ENCODE assay signal across 16 cellular contexts in the genomic region with DNA sequence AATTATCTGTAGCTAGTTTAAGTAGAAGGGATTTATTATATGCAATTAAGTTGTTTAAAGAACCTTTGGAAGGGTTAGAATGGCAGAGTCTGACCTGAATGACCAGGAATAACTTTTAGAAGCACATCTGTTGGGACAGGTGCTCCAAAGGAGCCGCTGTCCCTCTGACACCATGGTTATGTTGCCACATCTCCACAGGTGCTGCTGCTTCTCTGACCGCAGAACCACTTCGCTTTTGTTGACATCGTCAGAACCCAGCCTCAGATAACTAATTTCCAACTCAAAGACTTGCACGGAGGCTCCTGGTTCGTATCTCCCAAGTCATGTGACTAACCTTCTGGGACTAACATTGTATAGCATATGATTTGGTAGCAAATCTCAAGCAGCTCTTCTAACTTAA. TPM values are rescaled to one million over a fixed set of nuclear protein-coding genes. Genes with fewer than 3 reads are reported as not detected.
DNase-seq lines count a peak whose midpoint lies in the region; TF ChIP-seq lines count a peak whose summit lies in the region.
"Not testable (repeated sequence)": the region's sequence is repeated elsewhere in the genome, so short reads cannot be mapped to it uniquely, and the experiment has no call there.
"Had no signal": no experiment of that assay in that cellular context is flagged by ENCODE, and none has a peak within 500 bp of the region (broad histone marks: within the 10 kb centered on the region; RNA-seq: fewer than 3 reads in every experiment).

No MANE protein-coding gene starts in this region.

- H3K27me3 Mint-ChIP-seq in CD4-positive, alpha-beta memory T cell: not testable (repeated sequence)

- not testable (repeated sequence) for H3K36me3 ChIP-seq in CD4-positive, alpha-beta memory T cell (ENCODE audit: insufficient read depth, low read length); PC-9 (ENCODE audit: low read depth)

- TF ChIP-seq CTCF in PC-9 (conservative IDR thresholded peaks at IDR 0.05): not testable (repeated sequence)

- POLR2A ChIA-PET in CD4-positive, alpha-beta memory T cell (lab: Charles Lee; ENCODE audit: partially characterized antibody); PC-9 (lab: Charles Lee; ENCODE audit: unreplicated experiment): not testable (repeated sequence)

- CTCF ChIA-PET in CD4-positive, alpha-beta memory T cell (lab: Charles Lee; ENCODE audit: partially characterized antibody); PC-9 (lab: Charles Lee): not testable (repeated sequence)

- H3K79me2 ChIP-seq in PC-9 (ENCODE audit: low read depth): not testable (repeated sequence)

- H4K20me1 ChIP-seq in PC-9 (ENCODE audit: insufficient read depth): not testable (repeated sequence)

- H3K36me3 Mint-ChIP-seq in CD4-positive, alpha-beta memory T cell: not testable (repeated sequence)

- peak overlapping the region; percentile 49 for H3K4me2 ChIP-seq in PC-9

- H3K9me3 ChIP-seq in CD4-positive, alpha-beta memory T cell (ENCODE audit: control insufficient read depth in 1 of 2, low read length in 2 of 2); PC-9 (ENCODE audit: insufficient read depth, low read depth): not testable (repeated sequence)

- not testable (repeated sequence) for H2AFZ ChIP-seq in PC-9

- not testable (repeated sequence) for H3K4me1 ChIP-seq in CD4-positive, alpha-beta memory T cell (ENCODE audit: insufficient read depth, low read length); PC-9 (replicated peaks; ENCODE audit: insufficient read depth)

- H3K27me3 ChIP-seq in CD4-positive, alpha-beta memory T cell (ENCODE audit: insufficient read depth, low read length); PC-9 (ENCODE audit: insufficient read depth, low read depth): not testable (repeated sequence)

- not testable (repeated sequence) for H3K4me3 ChIP-seq in CD4-positive, alpha-beta memory T cell (ENCODE audit: low read length in 2 of 2)
- H3K4me3 ChIP-seq in PC-9: peak overlapping the region; percentile 38; the same call in 1 of the 2 replicates

- peak overlapping the region in 6 of 8 donors; percentile 27 to 60 (median 40) for H3K4me3 Mint-ChIP-seq in CD4-positive, alpha-beta memory T cell

- H3K27ac Mint-ChIP-seq in CD4-positive, alpha-beta memory T cell: not testable (repeated sequence)

- not testable (repeated sequence) for H3F3A ChIP-seq in PC-9 (ENCODE audit: insufficient read depth, low read depth)

- intact Hi-C loops in CD4-positive, alpha-beta memory T cell (cut with micrococcal nuclease); PC-9 (cut with micrococcal nuclease; ENCODE audit: unreplicated experiment): not testable (repeated sequence)

- peaks cover 0 to 15% (median 8%) of the 10 kb centered on the region in 8 donors for H3K9me3 Mint-ChIP-seq in CD4-positive, alpha-beta memory T cell

- BruUV-seq in PC-9 (replicated peaks; lab: Mats Ljungman, UMichigan): not testable (repeated sequence)

- not testable (repeated sequence) for H3K4me1 Mint-ChIP-seq in CD4-positive, alpha-beta memory T cell

- H3K27ac ChIP-seq in CD4-positive, alpha-beta memory T cell (ENCODE audit: low read depth, low read length); PC-9: not testable (repeated sequence)

- H3K9me2 ChIP-seq in PC-9 (ENCODE audit: insufficient read depth): not testable (repeated sequence)

- DNase-seq in CD4-positive, alpha-beta memory T cell; PC-9: not testable (repeated sequence)
- peak; percentile 12 for DNase-seq in DMS53 treated with DMSO at 0.1 percent for 48 hours (lab: John Stamatoyannopoulos, UW; ENCODE audit: unreplicated experiment)
- DNase-seq in NCI-H2107 treated with DMSO at 0.1 percent for 48 hours (lab: John Stamatoyannopoulos, UW; ENCODE audit: unreplicated experiment): peak; percentile 14
- DNase-seq in NCI-H774 (lab: John Stamatoyannopoulos, UW): peak; percentile 10
- DNase-seq in SHP77 treated with DMSO at 0.1 percent for 48 hours (lab: John Stamatoyannopoulos, UW): peak; percentile 44
- DNase-seq in myocyte (ENCODE audit: low read depth): peak; percentile 14

RNA-seq across cellular contexts. Expression of a gene that starts 13.9 kb away (rescaled TPM):
- not detected for total RNA-seq in CD4-positive, alpha-beta memory T cell
- polyA plus RNA-seq in CD4-positive, alpha-beta memory T cell: not detected
- total RNA-seq in PC-9 (2021) (not detected in 2 replicates), myocyte (not detected in 2 replicates)
- not detected for polyA plus RNA-seq in myocyte (2012)
- total RNA-seq: A172; Caco-2; CD4-positive, alpha-beta T cell; Daoy; G401; GM23338; H4; H9 had no signal
- polyA plus RNA-seq: CD14-positive monocyte, GM23338 had no signal
